2 cellular contexts compared by ENCODE assay signal in genomic region chr2:43736637-43737036, GRCh38.
TF ChIP-seq lines count a peak whose summit lies in the region.

No MANE protein-coding gene starts in this region.

TF ChIP-seq in SK-N-SH, 30 proteins besides CTCF, POLR2A, EP300 and RAD21:
- TF ChIP-seq, protein P1, sequence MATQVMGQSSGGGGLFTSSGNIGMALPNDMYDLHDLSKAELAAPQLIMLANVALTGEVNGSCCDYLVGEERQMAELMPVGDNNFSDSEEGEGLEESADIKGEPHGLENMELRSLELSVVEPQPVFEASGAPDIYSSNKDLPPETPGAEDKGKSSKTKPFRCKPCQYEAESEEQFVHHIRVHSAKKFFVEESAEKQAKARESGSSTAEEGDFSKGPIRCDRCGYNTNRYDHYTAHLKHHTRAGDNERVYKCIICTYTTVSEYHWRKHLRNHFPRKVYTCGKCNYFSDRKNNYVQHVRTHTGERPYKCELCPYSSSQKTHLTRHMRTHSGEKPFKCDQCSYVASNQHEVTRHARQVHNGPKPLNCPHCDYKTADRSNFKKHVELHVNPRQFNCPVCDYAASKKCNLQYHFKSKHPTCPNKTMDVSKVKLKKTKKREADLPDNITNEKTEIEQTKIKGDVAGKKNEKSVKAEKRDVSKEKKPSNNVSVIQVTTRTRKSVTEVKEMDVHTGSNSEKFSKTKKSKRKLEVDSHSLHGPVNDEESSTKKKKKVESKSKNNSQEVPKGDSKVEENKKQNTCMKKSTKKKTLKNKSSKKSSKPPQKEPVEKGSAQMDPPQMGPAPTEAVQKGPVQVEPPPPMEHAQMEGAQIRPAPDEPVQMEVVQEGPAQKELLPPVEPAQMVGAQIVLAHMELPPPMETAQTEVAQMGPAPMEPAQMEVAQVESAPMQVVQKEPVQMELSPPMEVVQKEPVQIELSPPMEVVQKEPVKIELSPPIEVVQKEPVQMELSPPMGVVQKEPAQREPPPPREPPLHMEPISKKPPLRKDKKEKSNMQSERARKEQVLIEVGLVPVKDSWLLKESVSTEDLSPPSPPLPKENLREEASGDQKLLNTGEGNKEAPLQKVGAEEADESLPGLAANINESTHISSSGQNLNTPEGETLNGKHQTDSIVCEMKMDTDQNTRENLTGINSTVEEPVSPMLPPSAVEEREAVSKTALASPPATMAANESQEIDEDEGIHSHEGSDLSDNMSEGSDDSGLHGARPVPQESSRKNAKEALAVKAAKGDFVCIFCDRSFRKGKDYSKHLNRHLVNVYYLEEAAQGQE (IDR thresholded peaks at IDR 0.05; ENCODE audit: low read depth, low read length) = no peak
- TF ChIP-seq ELF1 (IDR thresholded peaks at IDR 0.05) = no peak
- no peak for TF ChIP-seq POLR2AphosphoS5 (IDR thresholded peaks at IDR 0.05; ENCODE audit: low read depth, low read length)
- TF ChIP-seq TEAD4 (IDR thresholded peaks at IDR 0.05; ENCODE audit: borderline replicate concordance, insufficient read depth) = no peak
- TF ChIP-seq RCOR1 (IDR thresholded peaks at IDR 0.05; ENCODE audit: low read length) = no peak
- TF ChIP-seq EZH2phosphoT487 (IDR thresholded peaks at IDR 0.05; ENCODE audit: borderline replicate concordance, low read depth) = no peak
- no peak for TF ChIP-seq NFIC (IDR thresholded peaks at IDR 0.05; ENCODE audit: borderline replicate concordance)
- no peak for TF ChIP-seq USF1 (IDR thresholded peaks at IDR 0.05; ENCODE audit: borderline replicate concordance, low read depth)
- no peak for TF ChIP-seq SIN3A (IDR thresholded peaks at IDR 0.05; ENCODE audit: borderline replicate concordance, low read depth, low read length)
- no peak for TF ChIP-seq MEF2A (IDR thresholded peaks at IDR 0.05; ENCODE audit: borderline replicate concordance, low read depth)
- no peak for TF ChIP-seq RXRA (IDR thresholded peaks at IDR 0.05; ENCODE audit: borderline replicate concordance, low read depth)
- no peak for TF ChIP-seq CHD2 (IDR thresholded peaks at IDR 0.05; ENCODE audit: low read length, partially characterized antibody)
- no peak for TF ChIP-seq RFX5 (IDR thresholded peaks at IDR 0.05; ENCODE audit: low read length)
- TF ChIP-seq USF2 (IDR thresholded peaks at IDR 0.05; ENCODE audit: borderline replicate concordance, low read depth, low read length) = no peak
- TF ChIP-seq YY1 (IDR thresholded peaks at IDR 0.05; ENCODE audit: low read depth) = no peak
- no peak for TF ChIP-seq IRF3 (IDR thresholded peaks at IDR 0.05; ENCODE audit: low read depth, low read length)

TF ChIP-seq in SK-N-SH treated with all-trans-retinoic acid at 6 μM for 48 hours, 23 proteins besides CTCF, POLR2A, EP300 and RAD21 (continued from another document):
- TF ChIP-seq, protein P2, sequence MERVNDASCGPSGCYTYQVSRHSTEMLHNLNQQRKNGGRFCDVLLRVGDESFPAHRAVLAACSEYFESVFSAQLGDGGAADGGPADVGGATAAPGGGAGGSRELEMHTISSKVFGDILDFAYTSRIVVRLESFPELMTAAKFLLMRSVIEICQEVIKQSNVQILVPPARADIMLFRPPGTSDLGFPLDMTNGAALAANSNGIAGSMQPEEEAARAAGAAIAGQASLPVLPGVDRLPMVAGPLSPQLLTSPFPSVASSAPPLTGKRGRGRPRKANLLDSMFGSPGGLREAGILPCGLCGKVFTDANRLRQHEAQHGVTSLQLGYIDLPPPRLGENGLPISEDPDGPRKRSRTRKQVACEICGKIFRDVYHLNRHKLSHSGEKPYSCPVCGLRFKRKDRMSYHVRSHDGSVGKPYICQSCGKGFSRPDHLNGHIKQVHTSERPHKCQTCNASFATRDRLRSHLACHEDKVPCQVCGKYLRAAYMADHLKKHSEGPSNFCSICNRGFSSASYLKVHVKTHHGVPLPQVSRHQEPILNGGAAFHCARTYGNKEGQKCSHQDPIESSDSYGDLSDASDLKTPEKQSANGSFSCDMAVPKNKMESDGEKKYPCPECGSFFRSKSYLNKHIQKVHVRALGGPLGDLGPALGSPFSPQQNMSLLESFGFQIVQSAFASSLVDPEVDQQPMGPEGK (CRISPR knock-in tag; IDR thresholded peaks at IDR 0.05; ENCODE audit: borderline replicate concordance) = no peak
- TF ChIP-seq CREB5 (CRISPR knock-in tag; IDR thresholded peaks at IDR 0.05; ENCODE audit: low read depth) (no peak), ESRRG (CRISPR knock-in tag; IDR thresholded peaks at IDR 0.05) (no peak), TOX (CRISPR knock-in tag; IDR thresholded peaks at IDR 0.05; ENCODE audit: borderline replicate concordance) (no peak), ZFP3 (CRISPR knock-in tag; IDR thresholded peaks at IDR 0.05) (no peak), CSDC2 (CRISPR knock-in tag; IDR thresholded peaks at IDR 0.05) (no peak), TCF4 (CRISPR knock-in tag; IDR thresholded peaks at IDR 0.05; ENCODE audit: borderline replicate concordance) (no peak), TSHZ2 (CRISPR knock-in tag; IDR thresholded peaks at IDR 0.05) (no peak)
